ENCODE assay signal across 16 cellular contexts in genomic region chr20:62570897-62571666, GRCh38.
A peak's percentile ranks its signal among the peaks of the same experiment; 100 is the strongest.
DNase-seq lines count a peak whose midpoint lies in the region; ATAC-seq and TF ChIP-seq lines count a peak whose summit lies in the region.
"Had no signal": no experiment of that assay in that cellular context is flagged by ENCODE, and none has a peak within 500 bp of the region (broad histone marks: within the 10 kb centered on the region; RNA-seq: fewer than 3 reads in every experiment).

No MANE protein-coding gene starts in this region.

- H3K14ac ChIP-seq in neuronal stem cell (ENCODE audit: low read length): no peak overlapping the region

- no peaks in the 10 kb centered on the region for H3K9me2 ChIP-seq in GM23338 (ENCODE audit: insufficient read depth)

- WGBS in neuronal stem cell (ENCODE audit: extremely low coverage in 2 of 2, insufficient read length in 2 of 2, insufficient replicate concordance in 1 of 2), 2 donors: no CpG with 5 or more reads among the region's 12 CpGs
- 72 to 78% methylated on average over 7 to 11 of the region's 12 CpGs for WGBS in esophagus squamous epithelium, 2 donors

- no peak overlapping the region for H3K4ac ChIP-seq in neuronal stem cell (ENCODE audit: low read length)

- H3K4me3 Mint-ChIP-seq in GM23338: no peak overlapping the region
- H3K4me3 Mint-ChIP-seq: B cell; CD4-positive, alpha-beta memory T cell had no signal

- no peaks in the 10 kb centered on the region for H3F3A ChIP-seq in GM23338 (replicated peaks; ENCODE audit: low read depth)

- no peaks in the 10 kb centered on the region; the same call in 2 of the 3 replicates for H3K36me3 Mint-ChIP-seq in GM23338 (ENCODE audit: low read depth)
- H3K36me3 Mint-ChIP-seq: CD4-positive, alpha-beta memory T cell had no signal

- no peak overlapping the region for H2AK5ac ChIP-seq in neuronal stem cell (ENCODE audit: low read depth, low read length)

- H3K27me3 ChIP-seq in GM23338 (ENCODE audit: insufficient read depth) (no peaks in the 10 kb centered on the region), neuronal stem cell (ENCODE audit: control insufficient read depth in 3 of 3, insufficient read depth in 3 of 3, low read depth in 1 of 3, low read length in 3 of 3) (peaks cover 0 to 51% (median 2%) of the 10 kb centered on the region in 3 experiments), foreskin keratinocyte (peaks cover 26% of the 10 kb centered on the region), esophagus squamous epithelium (peaks cover 0 to 77% (median 1%) of the 10 kb centered on the region in 4 donors)

- H3K79me2 ChIP-seq in GM23338 (replicated peaks; ENCODE audit: insufficient read depth): no peaks in the 10 kb centered on the region

- H2BK12ac ChIP-seq in neuronal stem cell (ENCODE audit: low read length): no peak overlapping the region

- H3K36me3 ChIP-seq in GM23338 (ENCODE audit: insufficient read depth) (no peaks in the 10 kb centered on the region), neuronal stem cell (replicated peaks in 1 of 2; ENCODE audit: control insufficient read depth in 2 of 2, insufficient read depth in 2 of 2, low read length in 2 of 2) (no peaks in the 10 kb centered on the region), esophagus squamous epithelium (no peaks in the 10 kb centered on the region)
- H3K36me3 ChIP-seq: HAP-1 had no signal

- peak overlapping the region; percentile 46 for H3K9ac ChIP-seq in neuronal stem cell (ENCODE audit: low read depth, low read length, poor library complexity)

- H2BK5ac ChIP-seq in neuronal stem cell (ENCODE audit: low read length): no peak overlapping the region

- peak overlapping the region; percentile 20 for H4K8ac ChIP-seq in neuronal stem cell (ENCODE audit: low read depth, low read length)

- H3K4me2 ChIP-seq in GM23338 (no peak overlapping the region), neuronal stem cell (ENCODE audit: insufficient read depth, low read length, poor library complexity, severe bottlenecking) (no peak overlapping the region)

- intact Hi-C loops in esophagus squamous epithelium (cut with DNase I): no loop called here

- DNase-seq in GM23338 (ENCODE audit: low spot score) (no peak), KBM-7 (peak; percentile 12), neuronal stem cell (ENCODE audit: low spot score) (no peak), foreskin keratinocyte (no peak), esophagus squamous epithelium (lab: John Stamatoyannopoulos, UW) (no peak), DMS153 treated with DMSO at 0.1 percent for 48 hours (lab: John Stamatoyannopoulos, UW; ENCODE audit: unreplicated experiment) (no peak)
- DNase-seq: ACHN, NCI-H1048, NCI-H146, NCI-H2081 treated with DMSO at 0.1 percent for 48 hours had no signal

- H3K4me3 ChIP-seq in GM23338: no peak overlapping the region
- H3K4me3 ChIP-seq in neuronal stem cell (ENCODE audit: low read length in 2 of 2): peak overlapping the region in 1 of 2 donors; percentile 66
- no peak overlapping the region for H3K4me3 ChIP-seq in esophagus squamous epithelium
- H3K4me3 ChIP-seq: HAP-1 had no signal

- H2BK120ac ChIP-seq in neuronal stem cell (ENCODE audit: low read depth, low read length): no peak overlapping the region

- H4K20me1 ChIP-seq in GM23338 (replicated peaks; ENCODE audit: insufficient read depth): no peaks in the 10 kb centered on the region

- peak overlapping the region; percentile 31 for H3K18ac ChIP-seq in neuronal stem cell (ENCODE audit: low read length)

- peak overlapping the region; percentile 5 for H3K23ac ChIP-seq in neuronal stem cell (ENCODE audit: low read depth, low read length, poor library complexity)

- H2BK15ac ChIP-seq in neuronal stem cell (ENCODE audit: low read length): no peak overlapping the region

- H3K9me3 ChIP-seq in neuronal stem cell (replicated peaks in 1 of 2; ENCODE audit: control insufficient read depth in 2 of 2, insufficient read depth in 1 of 2, low read depth in 1 of 2, low read length in 2 of 2): peaks cover 0 to 3% of the 10 kb centered on the region in 2 donors
- H3K9me3 ChIP-seq in esophagus squamous epithelium: no peaks in the 10 kb centered on the region
- H3K9me3 ChIP-seq: HAP-1 had no signal

- peak; percentile 10; the same call in 1 of the 3 replicates for ATAC-seq in GM23338
- ATAC-seq in esophagus mucosa: peak; percentile 9
- no peak for ATAC-seq in foreskin keratinocyte
- ATAC-seq in GM18909 (IDR thresholded peaks at IDR 0.05; ENCODE audit: poor library complexity, unreplicated experiment): no peak

- peaks cover 24% of the 10 kb centered on the region for H3K27me3 Mint-ChIP-seq in GM23338 (ENCODE audit: insufficient read depth, low read depth, poor library complexity)

- in situ Hi-C loops in KBM-7 (cut with MboI; ENCODE audit: low pct_unique_long_range_greater_than_20kb, low sequenced_read_pairs): no loop called here

- no peak for TF ChIP-seq CTCF in GM23338 (conservative IDR thresholded peaks at IDR 0.05; ENCODE audit: low read depth in 2 of 2)
- no peak for TF ChIP-seq CTCF in foreskin keratinocyte (conservative IDR thresholded peaks at IDR 0.05)
- TF ChIP-seq CTCF in esophagus squamous epithelium (IDR thresholded peaks at IDR 0.05): no peak

- peaks cover 9% of the 10 kb centered on the region for H3K4me1 Mint-ChIP-seq in GM23338

- no peak overlapping the region for H3K27ac ChIP-seq in GM23338 (ENCODE audit: low read depth)
- H3K27ac ChIP-seq in neuronal stem cell (replicated peaks; ENCODE audit: low read length): no peak overlapping the region
- no peak overlapping the region for H3K27ac ChIP-seq in foreskin keratinocyte
- no peak overlapping the region for H3K27ac ChIP-seq in esophagus squamous epithelium
- H3K27ac ChIP-seq: RWPE1 had no signal

- no peak overlapping the region for H4K91ac ChIP-seq in neuronal stem cell (ENCODE audit: low read depth, low read length, poor library complexity)

- peaks cover 9% of the 10 kb centered on the region for H3K9me3 Mint-ChIP-seq in GM23338

- no peak for TF ChIP-seq POLR2A in esophagus squamous epithelium (IDR thresholded peaks at IDR 0.05)

- H3K79me1 ChIP-seq in neuronal stem cell (ENCODE audit: low read depth, low read length): peaks cover 3% of the 10 kb centered on the region

- H2AFZ ChIP-seq in GM23338 (no peak overlapping the region), neuronal stem cell (ENCODE audit: low read length) (no peak overlapping the region)

- no peak overlapping the region for H3K27ac Mint-ChIP-seq in GM23338
- H3K27ac Mint-ChIP-seq: B cell; CD4-positive, alpha-beta memory T cell had no signal

- H3K4me1 ChIP-seq in GM23338 (ENCODE audit: insufficient read depth) (no peaks in the 10 kb centered on the region), neuronal stem cell (ENCODE audit: control insufficient read depth in 2 of 2, insufficient read depth in 1 of 2, low read depth in 1 of 2, low read length in 2 of 2) (peaks cover 0 to 5% of the 10 kb centered on the region in 2 donors), foreskin keratinocyte (no peaks in the 10 kb centered on the region), esophagus squamous epithelium (no peaks in the 10 kb centered on the region)
- H3K4me1 ChIP-seq: HAP-1 had no signal

TF ChIP-seq in GM23338, 12 proteins besides CTCF, POLR2A, EP300 and RAD21:
- TF ChIP-seq NANOG (IDR thresholded peaks at IDR 0.05; ENCODE audit: borderline replicate concordance) (no peak), EZH2 (IDR thresholded peaks at IDR 0.05; ENCODE audit: low read depth, unreplicated experiment) (no peak), ETS1 (IDR thresholded peaks at IDR 0.05) (no peak), STAT1 (IDR thresholded peaks at IDR 0.05; ENCODE audit: unreplicated experiment) (no peak), EZH2phosphoT487 (IDR thresholded peaks at IDR 0.05; ENCODE audit: unreplicated experiment) (no peak), ZNF114 (CRISPR knock-in tag; IDR thresholded peaks at IDR 0.05) (no peak), REST (IDR thresholded peaks at IDR 0.05; ENCODE audit: unreplicated experiment) (no peak)

Comparison
In these comparisons a context has a peak if more than half of its experiments do, and no peak if none do; other contexts are left out.
1. ATAC-seq: peak in GM23338 (single experiment) and esophagus mucosa (single experiment); none in foreskin keratinocyte (single experiment) and GM18909 (single experiment).